Comparison of ENCODE assay signal across 15 cellular contexts in genomic region chr10:125082881-125083575, GRCh38.
A peak's percentile ranks its signal among the peaks of the same experiment; 100 is the strongest.
DNase-seq lines count a peak whose midpoint lies in the region; ATAC-seq and TF ChIP-seq lines count a peak whose summit lies in the region.
"Had no signal": no experiment of that assay in that cellular context is flagged by ENCODE, and none has a peak within 500 bp of the region (broad histone marks: within the 10 kb centered on the region; RNA-seq: fewer than 3 reads in every experiment).

No MANE protein-coding gene starts in this region.

- no peak for DNase-seq in WERI-Rb-1
- no peak for DNase-seq in glutamatergic neuron
- DNase-seq in sigmoid colon: peak; percentile 53
- no peak for DNase-seq in D341Med (ENCODE audit: low spot score)
- no peak for DNase-seq in DMS 273 treated with DMSO at 0.1 percent for 48 hours (lab: John Stamatoyannopoulos, UW)
- no peak for DNase-seq in iPS-NIHi11 (ENCODE audit: low spot score)
- DNase-seq: cerebellar nuclear complex, islet precursor cell, NCI-H1417 treated with DMSO at 0.1 percent for 48 hours, T-cell had no signal

- intact Hi-C loops in sigmoid colon (cut with DNase I): no loop called here

- peak overlapping the region; percentile 90 for H3K27ac Mint-ChIP-seq in glutamatergic neuron (ENCODE audit: unreplicated experiment)
- H3K27ac Mint-ChIP-seq: stimulated activated naive CD8-positive, alpha-beta T cell treated with anti-CD3 and anti-CD28 coated beads, Interleukin-15, Interleukin-2, amounts not matched to agents 100 ng/mL and 50 ng/mL, for 24 hours; T-cell had no signal

- peaks cover 36% of the 10 kb centered on the region for H3K9me3 Mint-ChIP-seq in glutamatergic neuron (ENCODE audit: unreplicated experiment)
- H3K9me3 Mint-ChIP-seq: stimulated activated naive CD8-positive, alpha-beta T cell treated with anti-CD3 and anti-CD28 coated beads, Interleukin-15, Interleukin-2, amounts not matched to agents 100 ng/mL and 50 ng/mL, for 24 hours; T-cell had no signal

- no peak for TF ChIP-seq CTCF in C4-2B (conservative IDR thresholded peaks at IDR 0.05)
- no peak for TF ChIP-seq CTCF in WERI-Rb-1 (IDR thresholded peaks at IDR 0.05; ENCODE audit: low read depth, low read length)
- no peak for TF ChIP-seq CTCF in glutamatergic neuron (IDR thresholded peaks at IDR 0.05; ENCODE audit: partially characterized antibody, unreplicated experiment)
- TF ChIP-seq CTCF in sigmoid colon (IDR thresholded peaks at IDR 0.05): no peak

- no peaks in the 10 kb centered on the region for H3K27me3 ChIP-seq in WERI-Rb-1 (ENCODE audit: insufficient read depth, low read depth, severe bottlenecking)
- no peaks in the 10 kb centered on the region for H3K27me3 ChIP-seq in sigmoid colon

- no peak for TF ChIP-seq POLR2A in sigmoid colon (IDR thresholded peaks at IDR 0.05)

- H3K27ac ChIP-seq in C4-2B (peak overlapping the region; percentile 91), WERI-Rb-1 (peak overlapping the region; percentile 65), sigmoid colon (peak overlapping the region in 2 of 4 donors; percentile 63 to 81)
- H3K27ac ChIP-seq: parathyroid adenoma had no signal

- 82 to 88% methylated on average over 15 of the region's 15 CpGs for WGBS in sigmoid colon, 2 donors

- peaks cover 73% of the 10 kb centered on the region for H3K4me1 Mint-ChIP-seq in glutamatergic neuron (ENCODE audit: low read depth, unreplicated experiment)
- H3K4me1 Mint-ChIP-seq: T-cell had no signal

- H3K36me3 Mint-ChIP-seq in glutamatergic neuron (ENCODE audit: unreplicated experiment): peaks cover 6% of the 10 kb centered on the region
- H3K36me3 Mint-ChIP-seq: T-cell had no signal

- H3K36me3 ChIP-seq in WERI-Rb-1 (peaks cover 36% of the 10 kb centered on the region), sigmoid colon (no peaks in the 10 kb centered on the region)

- H3K4me3 ChIP-seq in WERI-Rb-1 (ENCODE audit: low read depth, low read length) (no peak overlapping the region), sigmoid colon (no peak overlapping the region)
- H3K4me3 ChIP-seq: mucosa of descending colon had no signal

- peak overlapping the region; percentile 61 for H3K4me3 Mint-ChIP-seq in glutamatergic neuron (ENCODE audit: unreplicated experiment)
- H3K4me3 Mint-ChIP-seq: stimulated activated naive CD8-positive, alpha-beta T cell treated with anti-CD3 and anti-CD28 coated beads, Interleukin-15, Interleukin-2, amounts not matched to agents 100 ng/mL and 50 ng/mL, for 24 hours; T-cell had no signal

- peaks cover 25% of the 10 kb centered on the region for H3K27me3 Mint-ChIP-seq in glutamatergic neuron (ENCODE audit: unreplicated experiment)

- H3K4me1 ChIP-seq in sigmoid colon: peaks cover 0 to 55% (median 44%) of the 10 kb centered on the region in 4 donors

- no peaks in the 10 kb centered on the region for H3K9me3 ChIP-seq in WERI-Rb-1 (ENCODE audit: severe bottlenecking)
- no peaks in the 10 kb centered on the region for H3K9me3 ChIP-seq in sigmoid colon
- H3K9me3 ChIP-seq: mucosa of descending colon had no signal

- ATAC-seq in GM18519 (IDR thresholded peaks at IDR 0.05; ENCODE audit: low FRiP score, unreplicated experiment): no peak
- ATAC-seq: T-cell had no signal

- no peak for TF ChIP-seq EP300 in sigmoid colon (IDR thresholded peaks at IDR 0.05)
